ENCODE assay signal across 11 cellular contexts in genomic region chr2:158795110-158795924, GRCh38. TPM values are rescaled to one million over a fixed set of nuclear protein-coding genes. Genes with fewer than 3 reads are reported as not detected.
A peak's percentile ranks its signal among the peaks of the same experiment; 100 is the strongest.
DNase-seq lines count a peak whose midpoint lies in the region; ATAC-seq, FAIRE-seq and TF ChIP-seq lines count a peak whose summit lies in the region.
"Had no signal": no experiment of that assay in that cellular context is flagged by ENCODE, and none has a peak within 500 bp of the region (broad histone marks: within the 10 kb centered on the region; RNA-seq: fewer than 3 reads in every experiment).

TSS of gene DAPL1 (plus strand) at chr2:158795317. CDS start at chr2:158795373, 56 bp downstream.

- in situ Hi-C loops in K562 (cut with MboI), result no loop called here

- H4K20me1 ChIP-seq in K562 (replicated peaks; ENCODE audit: control insufficient read depth, insufficient read depth, low read length) (no peaks in the 10 kb centered on the region), neural cell (ENCODE audit: insufficient read depth) (no peaks in the 10 kb centered on the region)

- H2AFZ ChIP-seq in K562 (ENCODE audit: low read depth, low read length) (no peak within 1 kb of the TSS), neural cell (ENCODE audit: low read depth, low read length) (no peak within 1 kb of the TSS)

- H3K79me2 ChIP-seq in K562 (ENCODE audit: control insufficient read depth, insufficient read depth, low read length) (no peaks in the 10 kb centered on the region), neural cell (replicated peaks; ENCODE audit: insufficient read depth, low read length) (no peaks in the 10 kb centered on the region)

- 1% methylated on average over 10 of the region's 10 CpGs for WGBS in K562 (ENCODE audit: insufficient coverage, low coverage, missing lambda C conversion rate)

- POLR2A ChIA-PET in K562 (lab: Yijun Ruan, JAX), result interaction anchor here (0.6 kb wide), 1 partner anchor 17 kb away, joined by 3 read pairs; no protein-coding TSS in a partner anchor

- ATAC-seq in K562, result no peak
- ATAC-seq: gastrocnemius medialis had no signal

- no TSS peak for BruUV-seq in K562 (replicated peaks; lab: Mats Ljungman, UMichigan)

- CTCF ChIA-PET in K562 (lab: Yijun Ruan, JAX; ENCODE audit: low intra/inter-chr PET ratio), result no interaction called here

- H3K9me2 ChIP-seq in neural cell (ENCODE audit: insufficient read depth, low read length), result no peaks in the 10 kb centered on the region

- no peak within 1 kb of the TSS for H3K4me2 ChIP-seq in K562 (ENCODE audit: insufficient read depth, low read length)
- H3K4me2 ChIP-seq in neural cell (ENCODE audit: low read length), result no peak within 1 kb of the TSS

- no peak for TF ChIP-seq EP300 in K562 (IDR thresholded peaks at IDR 0.05; ENCODE audit: low read length)
- no peak for TF ChIP-seq EP300 in neural cell (conservative IDR thresholded peaks at IDR 0.05; ENCODE audit: poor library complexity, severe bottlenecking)

- no peak for FAIRE-seq in D721Med (lab: Jason Lieb, UNC)
- FAIRE-seq in K562 (lab: Jason Lieb, UNC), result no peak

- DNase-seq in D721Med (ENCODE audit: insufficient read length, low spot score), result peak; percentile 33
- peak; percentile 87 for DNase-seq in NCI-H1694 (lab: John Stamatoyannopoulos, UW)
- no peak for DNase-seq in K562 (ENCODE audit: extremely low read depth in 1 of 4, low spot score in 3 of 4)
- DNase-seq in activated CD4-positive, alpha-beta T cell treated with anti-CD3 and anti-CD28 coated beads for 4 hours, result no peak
- DNase-seq in activated naive CD4-positive, alpha-beta T cell (lab: John Stamatoyannopoulos, UW), result no peak
- DNase-seq in activated CD4-positive, CD25-positive, alpha-beta regulatory T cell (lab: John Stamatoyannopoulos, UW), result no peak
- DNase-seq in SW 1271 (lab: John Stamatoyannopoulos, UW), result no peak
- DNase-seq: activated CD4-positive, alpha-beta memory T cell treated with anti-CD3 and anti-CD28 coated beads, Interleukin-2, amount 10 ng/mL, durations not matched to agents 7 days and 5 days; brain microvascular endothelial cell; gastrocnemius medialis had no signal

- TF ChIP-seq CTCF in D721Med (IDR thresholded peaks at IDR 0.05; ENCODE audit: insufficient read depth, missing control alignments), result no peak
- TF ChIP-seq CTCF in K562 (IDR thresholded peaks at IDR 0.05 in 2 of 3, conservative IDR thresholded peaks at IDR 0.05 in 1 of 3; ENCODE audit: insufficient read depth in 2 of 3, low read depth in 1 of 3, low read length in 3 of 3), result no peak
- no peak for TF ChIP-seq CTCF in neural cell (IDR thresholded peaks at IDR 0.05; ENCODE audit: poor library complexity, severe bottlenecking)

- H3K9me1 ChIP-seq in K562 (ENCODE audit: control insufficient read depth, insufficient read depth, low read length), result no peaks in the 10 kb centered on the region

- intact Hi-C loops in K562 (cut with micrococcal nuclease), result no loop called here

- peaks cover 14 to 26% of the 10 kb centered on the region in 2 experiments; a peak in 4 of 5 replicates for H3K27me3 ChIP-seq in K562 (ENCODE audit: control insufficient read depth in 2 of 2, insufficient read depth in 2 of 2, low read length in 2 of 2)
- H3K27me3 ChIP-seq in neural cell (ENCODE audit: insufficient read depth, low read depth, low read length), result no peaks in the 10 kb centered on the region
- H3K27me3 ChIP-seq: gastrocnemius medialis had no signal

- TF ChIP-seq RAD21 in K562 (CRISPR knock-in tag; conservative IDR thresholded peaks at IDR 0.05 in 1 of 2, IDR thresholded peaks at IDR 0.05 in 1 of 2) (no peak), neural cell (conservative IDR thresholded peaks at IDR 0.05) (no peak)

- no peaks in the 10 kb centered on the region for H3K4me1 ChIP-seq in K562 (replicated peaks in 1 of 2; ENCODE audit: control insufficient read depth in 2 of 2, insufficient read depth in 2 of 2, low read length in 2 of 2)
- H3K4me1 ChIP-seq: gastrocnemius medialis had no signal

- H3K9ac ChIP-seq in K562 (ENCODE audit: insufficient read depth in 1 of 2, low read depth in 2 of 2, low read length in 2 of 2) (no peak within 1 kb of the TSS), neural cell (ENCODE audit: low read length) (no peak within 1 kb of the TSS)

- H3K36me3 ChIP-seq in K562 (ENCODE audit: control insufficient read depth, insufficient read depth, low read length) (no peaks in the 10 kb centered on the region), neural cell (ENCODE audit: insufficient read depth, low read length) (no peaks in the 10 kb centered on the region)
- H3K36me3 ChIP-seq: brain microvascular endothelial cell, gastrocnemius medialis had no signal

- no peak for TF ChIP-seq POLR2A in K562 (conservative IDR thresholded peaks at IDR 0.05)

- H3K27ac ChIP-seq in K562 (ENCODE audit: extremely low read depth, low read depth, low read length) (no peak within 1 kb of the TSS), neural cell (ENCODE audit: low read length) (peak within 1 kb of the TSS; percentile 25)
- H3K27ac ChIP-seq: brain microvascular endothelial cell, gastrocnemius medialis had no signal

- H3K9me3 ChIP-seq in K562 (replicated peaks; ENCODE audit: control insufficient read depth, insufficient read depth, low read depth, low read length), result no peaks in the 10 kb centered on the region
- H3K9me3 ChIP-seq in neural cell (ENCODE audit: low read length), result no peaks in the 10 kb centered on the region
- H3K9me3 ChIP-seq: gastrocnemius medialis had no signal

- H3K4me3 ChIP-seq in K562 (no peak within 1 kb of the TSS), neural cell (ENCODE audit: low read length) (peak within 1 kb of the TSS; percentile 37)
- H3K4me3 ChIP-seq: gastrocnemius medialis had no signal

- no peaks in the 10 kb centered on the region for H3F3A ChIP-seq in neural cell (ENCODE audit: insufficient read depth, low read length, poor library complexity, severe bottlenecking)

TF ChIP-seq in K562, 482 proteins besides CTCF, POLR2A, EP300 and RAD21:
- TF ChIP-seq TFE3 (CRISPR knock-in tag; IDR thresholded peaks at IDR 0.05) (peak; percentile 43; the same call in 1 of the 2 replicates), DLX4 (CRISPR knock-in tag; IDR thresholded peaks at IDR 0.05) (no peak)

TF ChIP-seq in neural cell, 6 proteins besides CTCF, POLR2A, EP300 and RAD21:
- TF ChIP-seq POLR2AphosphoS5 (IDR thresholded peaks at IDR 0.05) (no peak), TAF1 (IDR thresholded peaks at IDR 0.05; ENCODE audit: low read depth) (no peak), REST (IDR thresholded peaks at IDR 0.05; ENCODE audit: borderline replicate concordance) (no peak), SMC3 (conservative IDR thresholded peaks at IDR 0.05; ENCODE audit: poor library complexity) (no peak), EZH2 (IDR thresholded peaks at IDR 0.05; ENCODE audit: borderline replicate concordance, insufficient read depth, low read length, poor library complexity, severe bottlenecking) (no peak), MXI1 (conservative IDR thresholded peaks at IDR 0.05; ENCODE audit: poor library complexity, severe bottlenecking) (no peak)
TF ChIP-seq in neural cell: peak in this region for 0.

RNA-seq across cellular contexts. Expression of gene DAPL1, which starts in this region (rescaled TPM):
- not detected in 2 replicates for total RNA-seq in K562 (2011; cell fraction: chromatin; rRNA removed; ENCODE audit: low replicate concordance)
- not detected in 2 replicates for total RNA-seq in K562 (2011; cell fraction: nucleolus; rRNA removed)
- not detected in 2 replicates for total RNA-seq in K562 (2011; cell fraction: nucleoplasm; rRNA removed)
- not detected in 2 replicates for total RNA-seq in K562 (2014; rRNA removed)
- total RNA-seq in K562 (2014; rRNA removed; fragmentation: Illumina TruSeq; extraction: Trizol), result not detected in 2 replicates
- total RNA-seq in K562 (2015; rRNA removed; fragmentation: Illumina TruSeq; extraction: Trizol), result not detected in 2 replicates
- total RNA-seq in K562 (2021), result not detected in 2 replicates
- not detected in 2 replicates for polyA plus RNA-seq in K562 (2011; rRNA removed)
- polyA plus RNA-seq in K562 (2011; cell fraction: cytosol; rRNA removed), result not detected in 2 replicates
- not detected in 2 replicates for polyA plus RNA-seq in K562 (2011; cell fraction: nucleus; rRNA removed)
- not detected in 2 replicates for polyA plus RNA-seq in K562 (2012)
- not detected in 2 replicates for polyA plus RNA-seq in K562 (2014; fragmentation: Illumina TruSeq; extraction: Trizol)
- not detected for polyA plus RNA-seq in K562 (2014; fragmentation: Nextera tagmentation; extraction: Ambion mirVana)
- not detected in 2 replicates for polyA plus RNA-seq in K562 (2014; rRNA removed)
- not detected in 2 replicates for polyA minus RNA-seq in K562 (2011; rRNA and poly(A)+ RNA removed)
- polyA minus RNA-seq in K562 (2011; cell fraction: cytosol; rRNA and poly(A)+ RNA removed), result not detected in 2 replicates
- not detected in 2 replicates for polyA minus RNA-seq in K562 (2011; cell fraction: nucleus; rRNA and poly(A)+ RNA removed)
- polyA plus RNA-seq in neural cell, result 0.94 and 4.2 TPM in 2 replicates
- polyA minus RNA-seq in neural cell, result not detected in 2 replicates
- total RNA-seq: activated CD4-positive, alpha-beta memory T cell treated with anti-CD3 and anti-CD28 coated beads, Interleukin-2, amount 10 ng/mL, durations not matched to agents 7 days and 5 days; gastrocnemius medialis had no signal

Comparison
In these comparisons a context has a peak if more than half of its experiments do, and no peak if none do; other contexts are left out.
1. DNase-seq: peak in D721Med (single experiment) and NCI-H1694 (single experiment); none in K562 (0 of 4), activated CD4-positive, alpha-beta T cell treated with anti-CD3 and anti-CD28 coated beads for 4 hours (0 of 2), activated naive CD4-positive, alpha-beta T cell (0 of 4), activated CD4-positive, CD25-positive, alpha-beta regulatory T cell (0 of 4) and SW 1271 (0 of 2).